8 cellular contexts compared by ENCODE assay signal in the genomic region with DNA sequence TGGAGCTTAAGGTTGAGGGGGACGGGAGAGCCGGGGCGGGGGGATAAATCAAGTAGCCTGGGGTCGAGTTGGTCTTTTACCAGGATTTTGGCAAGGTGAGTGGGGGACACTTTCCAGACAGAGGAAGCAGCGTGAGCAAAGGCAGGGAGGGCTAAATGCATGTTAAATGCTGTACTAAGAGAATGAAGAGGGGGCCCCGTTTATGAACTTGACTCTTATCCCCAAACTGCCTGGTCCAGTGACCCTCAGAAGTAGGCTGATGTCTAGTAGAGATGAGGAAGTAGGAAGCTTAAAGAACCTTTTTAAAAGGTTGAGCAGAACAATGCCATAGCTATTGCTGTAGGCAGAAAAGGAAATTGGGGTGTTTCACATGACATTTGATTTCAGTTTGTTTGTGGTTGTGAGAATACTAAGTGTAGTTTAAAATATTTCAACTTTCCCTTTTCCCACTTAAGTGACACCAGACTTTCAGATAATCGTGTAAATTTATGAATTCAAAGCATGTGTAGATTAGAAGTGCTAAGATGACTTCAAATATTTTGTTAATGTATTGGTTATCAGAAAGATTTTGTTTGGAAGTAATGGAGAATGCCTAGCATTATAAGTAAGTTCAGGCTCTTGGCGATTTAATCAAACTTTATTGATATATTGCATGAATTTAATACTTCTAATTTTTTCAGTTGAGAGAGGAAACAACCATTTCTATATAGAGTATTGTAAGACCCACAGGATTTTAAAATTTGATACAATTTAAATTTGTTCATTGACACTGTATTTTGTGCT. TPM values are rescaled to one million over a fixed set of nuclear protein-coding genes. Genes with fewer than 3 reads are reported as not detected.
DNase-seq lines count a peak whose midpoint lies in the region; ATAC-seq, FAIRE-seq and TF ChIP-seq lines count a peak whose summit lies in the region.

No MANE protein-coding gene starts in this region.

- peak; percentile 61 to 62 for DNase-seq in AML-193 (lab: John Stamatoyannopoulos, UW)
- DNase-seq in GM18507 (ENCODE audit: extremely low spot score, insufficient read length, low read depth): no peak
- DNase-seq in UCSD-AML1 (lab: John Stamatoyannopoulos, UW; ENCODE audit: unreplicated experiment): peak; percentile 32
- DNase-seq in esophagus muscularis mucosa (ENCODE audit: extremely low spot score): no peak
- DNase-seq in effector CD8-positive, alpha-beta T cell (lab: John Stamatoyannopoulos, UW): no peak
- DNase-seq in DMS79 (lab: John Stamatoyannopoulos, UW): no peak

- H3K4me1 ChIP-seq in esophagus muscularis mucosa: peaks cover 12 to 56% (median 46%) of the 10 kb centered on the region in 4 donors
- H3K4me1 ChIP-seq in parathyroid adenoma: peaks cover 4% of the 10 kb centered on the region

- H3K4me3 ChIP-seq in esophagus muscularis mucosa (peak overlapping the region; percentile 75 to 93 (median 90)), parathyroid adenoma (ENCODE audit: low read depth, low read length) (peak overlapping the region; percentile 85)

- 18% methylated on average over 8 of the region's 8 CpGs for WGBS in esophagus muscularis mucosa

- no peaks in the 10 kb centered on the region for H3K36me3 ChIP-seq in esophagus muscularis mucosa
- H3K36me3 ChIP-seq in parathyroid adenoma (ENCODE audit: control insufficient read depth, insufficient read depth, low read length): no peaks in the 10 kb centered on the region

- TF ChIP-seq CTCF in esophagus muscularis mucosa (IDR thresholded peaks at IDR 0.05) (no peak), parathyroid adenoma (IDR thresholded peaks at IDR 0.05) (no peak)

- no peak overlapping the region for H2AFZ ChIP-seq in parathyroid adenoma

- no peaks in the 10 kb centered on the region for H3K79me2 ChIP-seq in parathyroid adenoma

- H3K27me3 ChIP-seq in esophagus muscularis mucosa: no peaks in the 10 kb centered on the region
- H3K27me3 ChIP-seq in parathyroid adenoma (ENCODE audit: control insufficient read depth, insufficient read depth, low read length): no peaks in the 10 kb centered on the region

- no peak for TF ChIP-seq EP300 in esophagus muscularis mucosa (IDR thresholded peaks at IDR 0.05)

- H3K9me3 ChIP-seq in esophagus muscularis mucosa: no peaks in the 10 kb centered on the region
- H3K9me3 ChIP-seq in parathyroid adenoma (ENCODE audit: control insufficient read depth, low read length): no peaks in the 10 kb centered on the region

- intact Hi-C loops in esophagus muscularis mucosa (cut with DNase I): loop anchor here (5.0 kb wide), 1 partner anchor 134 kb away; the partner anchor contains the start of genes PEX13 and PUS10

- peak; percentile 29 for ATAC-seq in HG03565 (IDR thresholded peaks at IDR 0.05; ENCODE audit: unreplicated experiment)

- peak overlapping the region; percentile 93 to 99 (median 98) for H3K27ac ChIP-seq in esophagus muscularis mucosa (replicated peaks in 1 of 4)
- peak overlapping the region; percentile 1 for H3K27ac ChIP-seq in parathyroid adenoma

- peak; percentile 85 for FAIRE-seq in GM18507 (lab: Jason Lieb, UNC)

- no peak for TF ChIP-seq POLR2A in esophagus muscularis mucosa (IDR thresholded peaks at IDR 0.05; ENCODE audit: low read depth)

- H3K4me2 ChIP-seq in parathyroid adenoma (ENCODE audit: low read length): peak overlapping the region; percentile 71

- no peak overlapping the region for H3K9ac ChIP-seq in parathyroid adenoma

RNA-seq across cellular contexts. Expression of gene REL, which starts 1.8 kb away (rescaled TPM):
- 10 to 100 TPM in 1 of 4 donors, 1 to 10 TPM in 3; 9.1 to 16.2 (median 9.5) TPM for total RNA-seq in esophagus muscularis mucosa

Comparison
In these comparisons a context has a peak if more than half of its experiments do, and no peak if none do; other contexts are left out.
1. DNase-seq: peak in AML-193 (2 of 2) and UCSD-AML1 (single experiment); none in GM18507 (single experiment), esophagus muscularis mucosa (single experiment), effector CD8-positive, alpha-beta T cell (single experiment) and DMS79 (single experiment).